ENCODE assay signal across 9 cellular contexts in the genomic region with DNA sequence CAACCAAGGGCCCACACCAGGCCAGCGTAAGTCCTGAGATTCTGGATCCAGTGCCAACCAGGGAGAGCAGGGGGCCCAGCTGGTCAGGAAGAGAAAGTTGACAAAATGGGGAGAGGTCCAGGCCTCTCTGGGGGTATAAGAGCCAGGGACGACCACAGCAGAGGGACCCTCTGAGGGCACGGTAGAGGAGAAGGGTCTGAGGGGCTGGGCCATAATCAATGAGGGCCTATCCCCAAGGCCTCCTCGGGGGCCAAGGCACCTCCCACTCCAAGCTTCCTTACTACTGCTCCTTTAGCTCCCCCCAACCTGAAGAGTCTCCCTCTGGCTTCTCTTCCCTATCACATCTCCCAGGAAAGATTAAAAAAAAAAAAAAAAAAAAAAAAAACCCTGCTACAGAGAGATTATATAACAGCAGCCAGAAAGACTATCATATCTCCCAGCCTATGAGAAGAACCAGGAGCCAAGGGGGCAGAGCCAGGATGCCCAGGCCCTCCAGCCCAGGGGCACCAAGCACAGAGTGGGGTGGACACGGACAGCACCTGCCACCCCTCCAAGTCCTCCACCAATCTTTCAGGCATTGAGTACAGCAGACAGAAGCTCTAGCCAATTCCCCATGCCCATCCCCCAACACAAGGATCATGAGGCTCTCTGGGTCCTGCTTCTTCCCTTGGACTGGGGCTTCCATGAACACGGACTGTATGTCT. TPM values are rescaled to one million over a fixed set of nuclear protein-coding genes. Genes with fewer than 3 reads are reported as not detected.
DNase-seq lines count a peak whose midpoint lies in the region; ATAC-seq and TF ChIP-seq lines count a peak whose summit lies in the region.
"Had no signal": no experiment of that assay in that cellular context is flagged by ENCODE, and none has a peak within 500 bp of the region (broad histone marks: within the 10 kb centered on the region; RNA-seq: fewer than 3 reads in every experiment).

No MANE protein-coding gene starts in this region.

- DNase-seq in HCT116 (ENCODE audit: low read depth, low spot score): no peak
- DNase-seq in WERI-Rb-1: peak; percentile 84
- DNase-seq in left ventricle myocardium inferior: no peak
- no peak for DNase-seq in DMS53 (lab: John Stamatoyannopoulos, UW)
- DNase-seq: activated gamma-delta T cell had no signal

- H2AFZ ChIP-seq in HCT116 (ENCODE audit: low read depth, low read length, poor library complexity, severe bottlenecking): no peak overlapping the region

- no TSS peak for BruUV-seq in HCT116 (replicated peaks; lab: Mats Ljungman, UMichigan)

- H3K4me1 ChIP-seq in HCT116 (ENCODE audit: control insufficient read depth in 1 of 2, insufficient read depth in 2 of 2, low read length in 2 of 2) (peaks cover 33 to 70% of the 10 kb centered on the region in 2 experiments), left ventricle myocardium inferior (peaks cover 97% of the 10 kb centered on the region)

- H3K4me3 ChIP-seq in HCT116 (replicated peaks in 1 of 2; ENCODE audit: low read depth in 1 of 2, low read length in 2 of 2) (no peak overlapping the region), WERI-Rb-1 (ENCODE audit: low read depth, low read length) (peak overlapping the region; percentile 92), left ventricle myocardium inferior (peak overlapping the region; percentile 98), skin epidermis (peak overlapping the region in 6 of 7 experiments; percentile 68 to 98 (median 98))

- H4K20me1 ChIP-seq in HCT116 (ENCODE audit: insufficient read depth): no peaks in the 10 kb centered on the region

- POLR2A ChIA-PET in HCT116 (lab: Charles Lee): interaction anchor here (0.5 to 0.6 kb wide), 2 partner anchors 99 to 230 kb away, joined by 3 to 4 read pairs; a partner anchor contains a TSS

- no peaks in the 10 kb centered on the region for H3K36me3 ChIP-seq in HCT116 (ENCODE audit: control insufficient read depth in 1 of 2, insufficient read depth in 2 of 2, low read length in 2 of 2)
- H3K36me3 ChIP-seq in WERI-Rb-1: peaks cover 32% of the 10 kb centered on the region
- no peaks in the 10 kb centered on the region for H3K36me3 ChIP-seq in left ventricle myocardium inferior

- no peaks in the 10 kb centered on the region for H3K9me2 ChIP-seq in HCT116 (ENCODE audit: insufficient read depth)

- no peak overlapping the region for H3K9ac ChIP-seq in HCT116 (ENCODE audit: low read length)

- CTCF ChIA-PET in HCT116 (lab: Charles Lee): no interaction called here

- no peaks in the 10 kb centered on the region for H3K27me3 ChIP-seq in HCT116 (ENCODE audit: insufficient read depth, low read length)
- no peaks in the 10 kb centered on the region for H3K27me3 ChIP-seq in WERI-Rb-1 (ENCODE audit: insufficient read depth, low read depth, severe bottlenecking)
- no peaks in the 10 kb centered on the region for H3K27me3 ChIP-seq in left ventricle myocardium inferior (ENCODE audit: low read depth)

- peak overlapping the region; percentile 93 for H3K4me2 ChIP-seq in HCT116 (ENCODE audit: low read length)

- no peak for TF ChIP-seq POLR2A in HCT116 (IDR thresholded peaks at IDR 0.05; ENCODE audit: borderline replicate concordance, extremely low read depth, insufficient read depth, insufficient read length)

- no peak overlapping the region for H3K27ac ChIP-seq in HCT116 (ENCODE audit: low read depth, low read length)
- peak overlapping the region; percentile 89 for H3K27ac ChIP-seq in WERI-Rb-1
- H3K27ac ChIP-seq in left ventricle myocardium inferior (replicated peaks): peak overlapping the region; percentile 100
- H3K27ac ChIP-seq in skin epidermis: peak overlapping the region in 13 of 21 experiments; percentile 11 to 100 (median 99)

- no peak for ATAC-seq in HCT116
- no peak for ATAC-seq in activated CD4-positive, CD25-positive, alpha-beta regulatory T cell treated with anti-CD3 and anti-CD28 coated beads, Interleukin-2, amount 50 U/mL, for 24 hours
- no peak for ATAC-seq in HG02885 (IDR thresholded peaks at IDR 0.05; ENCODE audit: poor library complexity, unreplicated experiment)
- ATAC-seq in HG03280 (IDR thresholded peaks at IDR 0.05; ENCODE audit: unreplicated experiment): no peak

- H3K9me3 ChIP-seq in HCT116 (ENCODE audit: control insufficient read depth in 1 of 2, insufficient read depth in 1 of 2, low read depth in 1 of 2, low read length in 2 of 2) (no peaks in the 10 kb centered on the region), WERI-Rb-1 (ENCODE audit: severe bottlenecking) (no peaks in the 10 kb centered on the region), left ventricle myocardium inferior (replicated peaks) (no peaks in the 10 kb centered on the region)

- H3K79me2 ChIP-seq in HCT116 (ENCODE audit: insufficient read depth, low read length): peaks cover 75% of the 10 kb centered on the region

- intact Hi-C loops in HCT116 (cut with micrococcal nuclease): no loop called here
- intact Hi-C loops in left ventricle myocardium inferior (cut with micrococcal nuclease): loop anchor here (2.0 kb wide), 1 partner anchor 17 kb away; no protein-coding TSS in a partner anchor

- no peak for TF ChIP-seq CTCF in HCT116 (IDR thresholded peaks at IDR 0.05 in 2 of 3, conservative IDR thresholded peaks at IDR 0.05 in 1 of 3; ENCODE audit: borderline replicate concordance in 1 of 3, insufficient read depth in 1 of 3, low read depth in 2 of 3, low read length in 2 of 3)
- TF ChIP-seq CTCF in WERI-Rb-1 (IDR thresholded peaks at IDR 0.05; ENCODE audit: low read depth, low read length): no peak
- no peak for TF ChIP-seq CTCF in left ventricle myocardium inferior (IDR thresholded peaks at IDR 0.05; ENCODE audit: borderline replicate concordance)

- RAD21 ChIA-PET in HCT116 (lab: Charles Lee; ENCODE audit: low non-redundant PET in 1 of 2, low total read pairs in 2 of 2, uncharacterized antibody in 2 of 2, unreplicated experiment in 2 of 2): interaction anchor here (0.6 to 0.8 kb wide), 2 partner anchors 8 to 40 kb away, joined by 3 to 4 read pairs; no protein-coding TSS in a partner anchor

- no peak for TF ChIP-seq RAD21 in HCT116 (IDR thresholded peaks at IDR 0.05; ENCODE audit: low read depth)

TF ChIP-seq in HCT116, 20 proteins besides CTCF, POLR2A, EP300 and RAD21:
- no peak for TF ChIP-seq FOSL1 (IDR thresholded peaks at IDR 0.05; ENCODE audit: low read depth)
- TF ChIP-seq SIN3A (IDR thresholded peaks at IDR 0.05; ENCODE audit: low read depth): no peak
- TF ChIP-seq, protein P1, sequence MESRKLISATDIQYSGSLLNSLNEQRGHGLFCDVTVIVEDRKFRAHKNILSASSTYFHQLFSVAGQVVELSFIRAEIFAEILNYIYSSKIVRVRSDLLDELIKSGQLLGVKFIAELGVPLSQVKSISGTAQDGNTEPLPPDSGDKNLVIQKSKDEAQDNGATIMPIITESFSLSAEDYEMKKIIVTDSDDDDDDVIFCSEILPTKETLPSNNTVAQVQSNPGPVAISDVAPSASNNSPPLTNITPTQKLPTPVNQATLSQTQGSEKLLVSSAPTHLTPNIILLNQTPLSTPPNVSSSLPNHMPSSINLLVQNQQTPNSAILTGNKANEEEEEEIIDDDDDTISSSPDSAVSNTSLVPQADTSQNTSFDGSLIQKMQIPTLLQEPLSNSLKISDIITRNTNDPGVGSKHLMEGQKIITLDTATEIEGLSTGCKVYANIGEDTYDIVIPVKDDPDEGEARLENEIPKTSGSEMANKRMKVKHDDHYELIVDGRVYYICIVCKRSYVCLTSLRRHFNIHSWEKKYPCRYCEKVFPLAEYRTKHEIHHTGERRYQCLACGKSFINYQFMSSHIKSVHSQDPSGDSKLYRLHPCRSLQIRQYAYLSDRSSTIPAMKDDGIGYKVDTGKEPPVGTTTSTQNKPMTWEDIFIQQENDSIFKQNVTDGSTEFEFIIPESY (IDR thresholded peaks at IDR 0.05; ENCODE audit: extremely low read depth, insufficient replicate concordance, low read length): no peak
- no peak for TF ChIP-seq JUND (IDR thresholded peaks at IDR 0.05)

RNA-seq across cellular contexts. Expression of a gene that starts 2.7 kb away (rescaled TPM):
- 44.2 TPM for total RNA-seq in HCT116 (2021; ENCODE audit: unreplicated experiment)
- 39.9 and 55.3 TPM in 2 replicates for polyA plus RNA-seq in HCT116 (2012)
- 96.8 TPM for total RNA-seq in left ventricle myocardium inferior

Comparison
In these comparisons a context has a peak if more than half of its experiments do, and no peak if none do; other contexts are left out.
1. H3K4me3 ChIP-seq: peak in WERI-Rb-1 (single experiment), left ventricle myocardium inferior (single experiment) and skin epidermis (6 of 7); none in HCT116 (0 of 2).